Comparison of ENCODE assay signal across 1 cellular context in genomic region chr19:58513694-58514563, GRCh38.
TF ChIP-seq lines count a peak whose summit lies in the region.

No MANE protein-coding gene starts in this region.

TF ChIP-seq in HepG2, 621 proteins besides CTCF, POLR2A, EP300 and RAD21 (continued from another document and continues in another):
- TF ChIP-seq, protein P1, sequence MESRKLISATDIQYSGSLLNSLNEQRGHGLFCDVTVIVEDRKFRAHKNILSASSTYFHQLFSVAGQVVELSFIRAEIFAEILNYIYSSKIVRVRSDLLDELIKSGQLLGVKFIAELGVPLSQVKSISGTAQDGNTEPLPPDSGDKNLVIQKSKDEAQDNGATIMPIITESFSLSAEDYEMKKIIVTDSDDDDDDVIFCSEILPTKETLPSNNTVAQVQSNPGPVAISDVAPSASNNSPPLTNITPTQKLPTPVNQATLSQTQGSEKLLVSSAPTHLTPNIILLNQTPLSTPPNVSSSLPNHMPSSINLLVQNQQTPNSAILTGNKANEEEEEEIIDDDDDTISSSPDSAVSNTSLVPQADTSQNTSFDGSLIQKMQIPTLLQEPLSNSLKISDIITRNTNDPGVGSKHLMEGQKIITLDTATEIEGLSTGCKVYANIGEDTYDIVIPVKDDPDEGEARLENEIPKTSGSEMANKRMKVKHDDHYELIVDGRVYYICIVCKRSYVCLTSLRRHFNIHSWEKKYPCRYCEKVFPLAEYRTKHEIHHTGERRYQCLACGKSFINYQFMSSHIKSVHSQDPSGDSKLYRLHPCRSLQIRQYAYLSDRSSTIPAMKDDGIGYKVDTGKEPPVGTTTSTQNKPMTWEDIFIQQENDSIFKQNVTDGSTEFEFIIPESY (CRISPR knock-in tag; IDR thresholded peaks at IDR 0.05), result peak; percentile 75
- TF ChIP-seq PITX1 (CRISPR knock-in tag; IDR thresholded peaks at IDR 0.05) (no peak), ZNF564 (CRISPR knock-in tag; IDR thresholded peaks at IDR 0.05) (peak; percentile 74), ZNF563 (CRISPR knock-in tag; IDR thresholded peaks at IDR 0.05) (no peak), RNF2 (conservative IDR thresholded peaks at IDR 0.05; ENCODE audit: low read depth) (no peak), PAWR (CRISPR knock-in tag; IDR thresholded peaks at IDR 0.05; ENCODE audit: borderline replicate concordance) (0 out of 2 replicates have a peak, but pooled peaks have one; percentile 45), KDM3A (CRISPR knock-in tag; IDR thresholded peaks at IDR 0.05; ENCODE audit: low read depth) (peak; percentile 67; the same call in 1 of the 2 replicates), EEA1 (CRISPR knock-in tag; IDR thresholded peaks at IDR 0.05; ENCODE audit: borderline replicate concordance) (peak; percentile 79; the same call in 1 of the 2 replicates), ZNF784 (CRISPR knock-in tag; IDR thresholded peaks at IDR 0.05; ENCODE audit: borderline replicate concordance) (peak; percentile 88), ZNF678 (CRISPR knock-in tag; IDR thresholded peaks at IDR 0.05) (peak; percentile 49; the same call in 1 of the 2 replicates), CEBPB (IDR thresholded peaks at IDR 0.05; ENCODE audit: borderline replicate concordance, low read depth, low read length) (no peak), EHMT2 (IDR thresholded peaks at IDR 0.05; ENCODE audit: borderline replicate concordance, low read depth, low read length) (no peak), YY1 (IDR thresholded peaks at IDR 0.05; ENCODE audit: insufficient read depth, insufficient replicate concordance, low read depth, low read length) (peak; percentile 80), ZFP90 (CRISPR knock-in tag; IDR thresholded peaks at IDR 0.05; ENCODE audit: borderline replicate concordance) (peak; percentile 23; the same call in 1 of the 2 replicates), SMAD9 (CRISPR knock-in tag; IDR thresholded peaks at IDR 0.05) (no peak), GTF3A (CRISPR knock-in tag; conservative IDR thresholded peaks at IDR 0.05) (0 out of 2 replicates have a peak, but pooled peaks have one; percentile 32), NFYC (CRISPR knock-in tag; IDR thresholded peaks at IDR 0.05) (no peak; the same call in none of the 2 replicates), ZNF274 (CRISPR knock-in tag; IDR thresholded peaks at IDR 0.05) (0 out of 2 replicates have a peak, but pooled peaks have one; percentile 16), ZNF3 (CRISPR knock-in tag; IDR thresholded peaks at IDR 0.05) (no peak), ZNF543 (CRISPR knock-in tag; IDR thresholded peaks at IDR 0.05) (peak; percentile 51; the same call in 1 of the 2 replicates), ATF1 (CRISPR knock-in tag; IDR thresholded peaks at IDR 0.05) (no peak), PHF5A (CRISPR knock-in tag; IDR thresholded peaks at IDR 0.05; ENCODE audit: low read depth, unreplicated experiment) (peak; percentile 78), CSRNP2 (CRISPR knock-in tag; conservative IDR thresholded peaks at IDR 0.05; ENCODE audit: low read depth) (no peak), PPARG (CRISPR knock-in tag; conservative IDR thresholded peaks at IDR 0.05) (0 out of 2 replicates have a peak, but pooled peaks have one; percentile 43), RFXAP (CRISPR knock-in tag; IDR thresholded peaks at IDR 0.05; ENCODE audit: borderline replicate concordance) (peak; percentile 73; the same call in 1 of the 2 replicates), BRCA1 (CRISPR knock-in tag; IDR thresholded peaks at IDR 0.05) (no peak), EZH2 (conservative IDR thresholded peaks at IDR 0.05; ENCODE audit: low read depth, low read length) (no peak), ZSCAN22 (CRISPR knock-in tag; IDR thresholded peaks at IDR 0.05) (0 out of 2 replicates have a peak, but pooled peaks have one; percentile 57), FOXJ3 (CRISPR knock-in tag; IDR thresholded peaks at IDR 0.05; ENCODE audit: borderline replicate concordance) (no peak), ZNF576 (CRISPR knock-in tag; IDR thresholded peaks at IDR 0.05) (no peak), TEAD2 (CRISPR knock-in tag; IDR thresholded peaks at IDR 0.05) (no peak), ZBTB49 (CRISPR knock-in tag; IDR thresholded peaks at IDR 0.05; ENCODE audit: borderline replicate concordance) (0 out of 2 replicates have a peak, but pooled peaks have one; percentile 17), THYN1 (CRISPR knock-in tag; IDR thresholded peaks at IDR 0.05; ENCODE audit: borderline replicate concordance, low read depth) (no peak), CHCHD3 (CRISPR knock-in tag; IDR thresholded peaks at IDR 0.05) (no peak), ZNF572 (CRISPR knock-in tag; IDR thresholded peaks at IDR 0.05) (no peak)
- TF ChIP-seq, protein P2, sequence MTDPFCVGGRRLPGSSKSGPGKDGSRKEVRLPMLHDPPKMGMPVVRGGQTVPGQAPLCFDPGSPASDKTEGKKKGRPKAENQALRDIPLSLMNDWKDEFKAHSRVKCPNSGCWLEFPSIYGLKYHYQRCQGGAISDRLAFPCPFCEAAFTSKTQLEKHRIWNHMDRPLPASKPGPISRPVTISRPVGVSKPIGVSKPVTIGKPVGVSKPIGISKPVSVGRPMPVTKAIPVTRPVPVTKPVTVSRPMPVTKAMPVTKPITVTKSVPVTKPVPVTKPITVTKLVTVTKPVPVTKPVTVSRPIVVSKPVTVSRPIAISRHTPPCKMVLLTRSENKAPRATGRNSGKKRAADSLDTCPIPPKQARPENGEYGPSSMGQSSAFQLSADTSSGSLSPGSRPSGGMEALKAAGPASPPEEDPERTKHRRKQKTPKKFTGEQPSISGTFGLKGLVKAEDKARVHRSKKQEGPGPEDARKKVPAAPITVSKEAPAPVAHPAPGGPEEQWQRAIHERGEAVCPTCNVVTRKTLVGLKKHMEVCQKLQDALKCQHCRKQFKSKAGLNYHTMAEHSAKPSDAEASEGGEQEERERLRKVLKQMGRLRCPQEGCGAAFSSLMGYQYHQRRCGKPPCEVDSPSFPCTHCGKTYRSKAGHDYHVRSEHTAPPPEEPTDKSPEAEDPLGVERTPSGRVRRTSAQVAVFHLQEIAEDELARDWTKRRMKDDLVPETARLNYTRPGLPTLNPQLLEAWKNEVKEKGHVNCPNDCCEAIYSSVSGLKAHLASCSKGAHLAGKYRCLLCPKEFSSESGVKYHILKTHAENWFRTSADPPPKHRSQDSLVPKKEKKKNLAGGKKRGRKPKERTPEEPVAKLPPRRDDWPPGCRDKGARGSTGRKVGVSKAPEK (CRISPR knock-in tag; IDR thresholded peaks at IDR 0.05; ENCODE audit: borderline replicate concordance), result no peak
- TF ChIP-seq, protein P3, sequence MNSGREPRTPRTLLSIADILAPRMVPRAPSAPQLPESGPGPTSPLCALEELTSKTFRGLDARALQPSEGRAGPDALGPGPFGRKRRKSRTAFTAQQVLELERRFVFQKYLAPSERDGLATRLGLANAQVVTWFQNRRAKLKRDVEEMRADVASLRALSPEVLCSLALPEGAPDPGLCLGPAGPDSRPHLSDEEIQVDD (CRISPR knock-in tag; IDR thresholded peaks at IDR 0.05; ENCODE audit: borderline replicate concordance), result peak; percentile 29; the same call in 1 of the 2 replicates
- TF ChIP-seq, protein P4, sequence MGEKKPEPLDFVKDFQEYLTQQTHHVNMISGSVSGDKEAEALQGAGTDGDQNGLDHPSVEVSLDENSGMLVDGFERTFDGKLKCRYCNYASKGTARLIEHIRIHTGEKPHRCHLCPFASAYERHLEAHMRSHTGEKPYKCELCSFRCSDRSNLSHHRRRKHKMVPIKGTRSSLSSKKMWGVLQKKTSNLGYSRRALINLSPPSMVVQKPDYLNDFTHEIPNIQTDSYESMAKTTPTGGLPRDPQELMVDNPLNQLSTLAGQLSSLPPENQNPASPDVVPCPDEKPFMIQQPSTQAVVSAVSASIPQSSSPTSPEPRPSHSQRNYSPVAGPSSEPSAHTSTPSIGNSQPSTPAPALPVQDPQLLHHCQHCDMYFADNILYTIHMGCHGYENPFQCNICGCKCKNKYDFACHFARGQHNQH (CRISPR knock-in tag; IDR thresholded peaks at IDR 0.05), result no peak; the same call in 1 of the 2 replicates
- TF ChIP-seq, protein P5, sequence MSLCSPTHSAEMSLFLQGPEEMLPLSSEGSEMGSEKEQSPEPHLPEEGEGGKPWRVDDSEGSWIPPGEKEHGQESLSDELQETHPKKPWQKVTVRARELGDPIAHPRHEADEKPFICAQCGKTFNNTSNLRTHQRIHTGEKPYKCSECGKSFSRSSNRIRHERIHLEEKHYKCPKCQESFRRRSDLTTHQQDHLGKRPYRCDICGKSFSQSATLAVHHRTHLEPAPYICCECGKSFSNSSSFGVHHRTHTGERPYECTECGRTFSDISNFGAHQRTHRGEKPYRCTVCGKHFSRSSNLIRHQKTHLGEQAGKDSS (CRISPR knock-in tag; IDR thresholded peaks at IDR 0.05; ENCODE audit: borderline replicate concordance, low read depth), result peak; percentile 94
- TF ChIP-seq, protein P6, sequence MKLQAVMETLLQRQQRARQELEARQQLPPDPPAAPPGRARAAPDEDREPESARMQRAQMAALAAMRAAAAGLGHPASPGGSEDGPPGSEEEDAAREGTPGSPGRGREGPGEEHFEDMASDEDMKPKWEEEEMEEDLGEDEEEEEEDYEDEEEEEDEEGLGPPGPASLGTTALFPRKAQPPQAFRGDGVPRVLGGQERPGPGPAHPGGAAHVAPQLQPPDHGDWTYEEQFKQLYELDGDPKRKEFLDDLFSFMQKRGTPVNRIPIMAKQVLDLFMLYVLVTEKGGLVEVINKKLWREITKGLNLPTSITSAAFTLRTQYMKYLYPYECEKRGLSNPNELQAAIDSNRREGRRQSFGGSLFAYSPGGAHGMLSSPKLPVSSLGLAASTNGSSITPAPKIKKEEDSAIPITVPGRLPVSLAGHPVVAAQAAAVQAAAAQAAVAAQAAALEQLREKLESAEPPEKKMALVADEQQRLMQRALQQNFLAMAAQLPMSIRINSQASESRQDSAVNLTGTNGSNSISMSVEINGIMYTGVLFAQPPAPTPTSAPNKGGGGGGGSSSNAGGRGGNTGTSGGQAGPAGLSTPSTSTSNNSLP (IDR thresholded peaks at IDR 0.05; ENCODE audit: low read depth, low read length), result no peak
- TF ChIP-seq, protein P7, sequence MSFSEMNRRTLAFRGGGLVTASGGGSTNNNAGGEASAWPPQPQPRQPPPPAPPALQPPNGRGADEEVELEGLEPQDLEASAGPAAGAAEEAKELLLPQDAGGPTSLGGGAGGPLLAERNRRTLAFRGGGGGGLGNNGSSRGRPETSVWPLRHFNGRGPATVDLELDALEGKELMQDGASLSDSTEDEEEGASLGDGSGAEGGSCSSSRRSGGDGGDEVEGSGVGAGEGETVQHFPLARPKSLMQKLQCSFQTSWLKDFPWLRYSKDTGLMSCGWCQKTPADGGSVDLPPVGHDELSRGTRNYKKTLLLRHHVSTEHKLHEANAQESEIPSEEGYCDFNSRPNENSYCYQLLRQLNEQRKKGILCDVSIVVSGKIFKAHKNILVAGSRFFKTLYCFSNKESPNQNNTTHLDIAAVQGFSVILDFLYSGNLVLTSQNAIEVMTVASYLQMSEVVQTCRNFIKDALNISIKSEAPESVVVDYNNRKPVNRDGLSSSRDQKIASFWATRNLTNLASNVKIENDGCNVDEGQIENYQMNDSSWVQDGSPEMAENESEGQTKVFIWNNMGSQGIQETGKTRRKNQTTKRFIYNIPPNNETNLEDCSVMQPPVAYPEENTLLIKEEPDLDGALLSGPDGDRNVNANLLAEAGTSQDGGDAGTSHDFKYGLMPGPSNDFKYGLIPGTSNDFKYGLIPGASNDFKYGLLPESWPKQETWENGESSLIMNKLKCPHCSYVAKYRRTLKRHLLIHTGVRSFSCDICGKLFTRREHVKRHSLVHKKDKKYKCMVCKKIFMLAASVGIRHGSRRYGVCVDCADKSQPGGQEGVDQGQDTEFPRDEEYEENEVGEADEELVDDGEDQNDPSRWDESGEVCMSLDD (CRISPR knock-in tag; IDR thresholded peaks at IDR 0.05; ENCODE audit: borderline replicate concordance), result no peak
